ENCODE assay signal across 8 cellular contexts in genomic region chr20:6828794-6829423, GRCh38.
DNase-seq lines count a peak whose midpoint lies in the region; ATAC-seq and TF ChIP-seq lines count a peak whose summit lies in the region.

No MANE protein-coding gene starts in this region.

- no peak overlapping the region for H3K27ac ChIP-seq in thyroid gland

- no peak overlapping the region for H3K4me3 ChIP-seq in BE2C (ENCODE audit: low read depth, low read length)
- H3K4me3 ChIP-seq in epithelial cell of proximal tubule (ENCODE audit: low read depth, low read length), result no peak overlapping the region
- H3K4me3 ChIP-seq in thyroid gland (replicated peaks in 1 of 3), result no peak overlapping the region

- no peak for TF ChIP-seq POLR2A in thyroid gland (IDR thresholded peaks at IDR 0.05)

- no peaks in the 10 kb centered on the region for H3K27me3 ChIP-seq in BE2C
- H3K27me3 ChIP-seq in thyroid gland, result no peaks in the 10 kb centered on the region

- no peaks in the 10 kb centered on the region for H3K9me3 ChIP-seq in BE2C
- no peaks in the 10 kb centered on the region for H3K9me3 ChIP-seq in thyroid gland

- H3K4me1 ChIP-seq in BE2C, result no peaks in the 10 kb centered on the region
- no peaks in the 10 kb centered on the region for H3K4me1 ChIP-seq in thyroid gland

- ATAC-seq in GM18519 (IDR thresholded peaks at IDR 0.05; ENCODE audit: low FRiP score, unreplicated experiment) (peak; percentile 95), HG02885 (IDR thresholded peaks at IDR 0.05; ENCODE audit: poor library complexity, unreplicated experiment) (peak; percentile 98)

- TF ChIP-seq CTCF in BE2C (IDR thresholded peaks at IDR 0.05; ENCODE audit: low read depth, low read length) (peak; percentile 82), epithelial cell of proximal tubule (conservative IDR thresholded peaks at IDR 0.05; ENCODE audit: low read depth, low read length) (peak; percentile 89), thyroid gland (IDR thresholded peaks at IDR 0.05) (peak in 5 of 6 experiments; percentile 35 to 78 (median 73))

- no peaks in the 10 kb centered on the region for H3K36me3 ChIP-seq in BE2C
- no peaks in the 10 kb centered on the region for H3K36me3 ChIP-seq in thyroid gland

- DNase-seq in BE2C (peak; percentile 62), NCI-H1105 (lab: John Stamatoyannopoulos, UW) (peak; percentile 67), SW 1271 (lab: John Stamatoyannopoulos, UW) (peak; percentile 40 to 66), epithelial cell of proximal tubule (ENCODE audit: low read depth) (peak; percentile 39), midbrain (lab: John Stamatoyannopoulos, UW) (peak; percentile 78), thyroid gland (peak; percentile 74 to 78)

- intact Hi-C loops in thyroid gland (cut with DNase I), result loop anchor here (10.0 kb wide), 1 partner anchor 266 kb away; no protein-coding TSS in a partner anchor

- 0 to 4% methylated on average over 1 of the region's 1 CpG for WGBS in thyroid gland, 2 donors
